Comparison of ENCODE assay signal across 1 cellular context in the genomic region with DNA sequence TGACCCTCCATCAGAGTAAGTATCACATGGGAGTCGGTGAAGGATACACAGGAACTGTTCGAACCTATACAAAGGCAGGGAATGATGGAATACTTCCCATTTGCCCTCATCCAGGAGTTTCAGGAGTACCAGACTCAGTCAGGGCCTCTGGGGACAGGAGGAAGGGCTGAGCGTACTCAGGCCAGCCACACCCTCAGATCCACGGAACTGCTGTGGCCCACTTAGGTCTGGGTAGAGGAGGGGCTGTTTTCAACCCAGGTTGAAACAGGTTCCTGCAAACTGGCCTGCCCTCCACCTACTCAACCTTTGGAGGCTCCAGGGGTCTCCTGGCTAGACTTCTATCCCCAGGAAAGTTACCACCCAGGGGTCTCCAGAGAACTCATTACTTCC.
TF ChIP-seq lines count a peak whose summit lies in the region.

No MANE protein-coding gene starts in this region.

TF ChIP-seq in HepG2, 621 proteins besides CTCF, POLR2A, EP300 and RAD21 (continues in another document):
- TF ChIP-seq NFKBIZ (CRISPR knock-in tag; IDR thresholded peaks at IDR 0.05): no peak
- TF ChIP-seq, protein P1, sequence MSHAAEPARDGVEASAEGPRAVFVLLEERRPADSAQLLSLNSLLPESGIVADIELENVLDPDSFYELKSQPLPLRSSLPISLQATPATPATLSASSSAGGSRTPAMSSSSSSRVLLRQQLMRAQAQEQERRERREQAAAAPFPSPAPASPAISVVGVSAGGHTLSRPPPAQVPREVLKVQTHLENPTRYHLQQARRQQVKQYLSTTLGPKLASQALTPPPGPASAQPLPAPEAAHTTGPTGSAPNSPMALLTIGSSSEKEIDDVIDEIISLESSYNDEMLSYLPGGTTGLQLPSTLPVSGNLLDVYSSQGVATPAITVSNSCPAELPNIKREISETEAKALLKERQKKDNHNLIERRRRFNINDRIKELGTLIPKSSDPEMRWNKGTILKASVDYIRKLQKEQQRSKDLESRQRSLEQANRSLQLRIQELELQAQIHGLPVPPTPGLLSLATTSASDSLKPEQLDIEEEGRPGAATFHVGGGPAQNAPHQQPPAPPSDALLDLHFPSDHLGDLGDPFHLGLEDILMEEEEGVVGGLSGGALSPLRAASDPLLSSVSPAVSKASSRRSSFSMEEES (CRISPR knock-in tag; IDR thresholded peaks at IDR 0.05): no peak
- TF ChIP-seq, protein P2, sequence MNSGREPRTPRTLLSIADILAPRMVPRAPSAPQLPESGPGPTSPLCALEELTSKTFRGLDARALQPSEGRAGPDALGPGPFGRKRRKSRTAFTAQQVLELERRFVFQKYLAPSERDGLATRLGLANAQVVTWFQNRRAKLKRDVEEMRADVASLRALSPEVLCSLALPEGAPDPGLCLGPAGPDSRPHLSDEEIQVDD (CRISPR knock-in tag; IDR thresholded peaks at IDR 0.05; ENCODE audit: borderline replicate concordance): 0 out of 2 replicates have a peak, but pooled peaks have one; percentile 17
- no peak for TF ChIP-seq MBNL3 (CRISPR knock-in tag; conservative IDR thresholded peaks at IDR 0.05)
- no peak for TF ChIP-seq ZNF296 (CRISPR knock-in tag; conservative IDR thresholded peaks at IDR 0.05)
- TF ChIP-seq, protein P3, sequence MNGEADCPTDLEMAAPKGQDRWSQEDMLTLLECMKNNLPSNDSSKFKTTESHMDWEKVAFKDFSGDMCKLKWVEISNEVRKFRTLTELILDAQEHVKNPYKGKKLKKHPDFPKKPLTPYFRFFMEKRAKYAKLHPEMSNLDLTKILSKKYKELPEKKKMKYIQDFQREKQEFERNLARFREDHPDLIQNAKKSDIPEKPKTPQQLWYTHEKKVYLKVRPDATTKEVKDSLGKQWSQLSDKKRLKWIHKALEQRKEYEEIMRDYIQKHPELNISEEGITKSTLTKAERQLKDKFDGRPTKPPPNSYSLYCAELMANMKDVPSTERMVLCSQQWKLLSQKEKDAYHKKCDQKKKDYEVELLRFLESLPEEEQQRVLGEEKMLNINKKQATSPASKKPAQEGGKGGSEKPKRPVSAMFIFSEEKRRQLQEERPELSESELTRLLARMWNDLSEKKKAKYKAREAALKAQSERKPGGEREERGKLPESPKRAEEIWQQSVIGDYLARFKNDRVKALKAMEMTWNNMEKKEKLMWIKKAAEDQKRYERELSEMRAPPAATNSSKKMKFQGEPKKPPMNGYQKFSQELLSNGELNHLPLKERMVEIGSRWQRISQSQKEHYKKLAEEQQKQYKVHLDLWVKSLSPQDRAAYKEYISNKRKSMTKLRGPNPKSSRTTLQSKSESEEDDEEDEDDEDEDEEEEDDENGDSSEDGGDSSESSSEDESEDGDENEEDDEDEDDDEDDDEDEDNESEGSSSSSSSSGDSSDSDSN (CRISPR knock-in tag; IDR thresholded peaks at IDR 0.05): no peak
- TF ChIP-seq HNF4A (CRISPR knock-in tag; IDR thresholded peaks at IDR 0.05): no peak
- TF ChIP-seq ZNF460 (CRISPR knock-in tag; IDR thresholded peaks at IDR 0.05; ENCODE audit: borderline replicate concordance): no peak
- TF ChIP-seq CBX5 (CRISPR knock-in tag; IDR thresholded peaks at IDR 0.05; ENCODE audit: borderline replicate concordance): 0 out of 2 replicates have a peak, but pooled peaks have one; percentile 9
- no peak for TF ChIP-seq ZNF468 (CRISPR knock-in tag; IDR thresholded peaks at IDR 0.05)
- TF ChIP-seq DNMT1 (CRISPR knock-in tag; IDR thresholded peaks at IDR 0.05): no peak
- TF ChIP-seq SRSF1 (optimal IDR thresholded peaks at IDR 0.05; ENCODE audit: low read depth, low read length): no peak
- no peak for TF ChIP-seq ZNF616 (CRISPR knock-in tag; IDR thresholded peaks at IDR 0.05; ENCODE audit: low read depth)
- TF ChIP-seq ZFP90 (CRISPR knock-in tag; IDR thresholded peaks at IDR 0.05; ENCODE audit: borderline replicate concordance): no peak
- TF ChIP-seq, protein P4, sequence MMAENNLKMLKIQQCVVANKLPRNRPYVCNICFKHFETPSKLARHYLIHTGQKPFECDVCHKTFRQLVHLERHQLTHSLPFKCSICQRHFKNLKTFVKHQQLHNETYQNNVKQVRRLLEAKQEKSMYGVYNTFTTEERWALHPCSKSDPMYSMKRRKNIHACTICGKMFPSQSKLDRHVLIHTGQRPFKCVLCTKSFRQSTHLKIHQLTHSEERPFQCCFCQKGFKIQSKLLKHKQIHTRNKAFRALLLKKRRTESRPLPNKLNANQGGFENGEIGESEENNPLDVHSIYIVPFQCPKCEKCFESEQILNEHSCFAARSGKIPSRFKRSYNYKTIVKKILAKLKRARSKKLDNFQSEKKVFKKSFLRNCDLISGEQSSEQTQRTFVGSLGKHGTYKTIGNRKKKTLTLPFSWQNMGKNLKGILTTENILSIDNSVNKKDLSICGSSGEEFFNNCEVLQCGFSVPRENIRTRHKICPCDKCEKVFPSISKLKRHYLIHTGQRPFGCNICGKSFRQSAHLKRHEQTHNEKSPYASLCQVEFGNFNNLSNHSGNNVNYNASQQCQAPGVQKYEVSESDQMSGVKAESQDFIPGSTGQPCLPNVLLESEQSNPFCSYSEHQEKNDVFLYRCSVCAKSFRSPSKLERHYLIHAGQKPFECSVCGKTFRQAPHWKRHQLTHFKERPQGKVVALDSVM (CRISPR knock-in tag; IDR thresholded peaks at IDR 0.05): no peak
- TF ChIP-seq TSC22D2 (CRISPR knock-in tag; IDR thresholded peaks at IDR 0.05; ENCODE audit: borderline replicate concordance): no peak
- TF ChIP-seq, protein P5, sequence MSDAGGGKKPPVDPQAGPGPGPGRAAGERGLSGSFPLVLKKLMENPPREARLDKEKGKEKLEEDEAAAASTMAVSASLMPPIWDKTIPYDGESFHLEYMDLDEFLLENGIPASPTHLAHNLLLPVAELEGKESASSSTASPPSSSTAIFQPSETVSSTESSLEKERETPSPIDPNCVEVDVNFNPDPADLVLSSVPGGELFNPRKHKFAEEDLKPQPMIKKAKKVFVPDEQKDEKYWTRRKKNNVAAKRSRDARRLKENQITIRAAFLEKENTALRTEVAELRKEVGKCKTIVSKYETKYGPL (CRISPR knock-in tag; IDR thresholded peaks at IDR 0.05): no peak
- TF ChIP-seq ZNF558 (CRISPR knock-in tag; IDR thresholded peaks at IDR 0.05; ENCODE audit: borderline replicate concordance): no peak
- no peak for TF ChIP-seq PHF21A (CRISPR knock-in tag; IDR thresholded peaks at IDR 0.05)
- TF ChIP-seq, protein P6, sequence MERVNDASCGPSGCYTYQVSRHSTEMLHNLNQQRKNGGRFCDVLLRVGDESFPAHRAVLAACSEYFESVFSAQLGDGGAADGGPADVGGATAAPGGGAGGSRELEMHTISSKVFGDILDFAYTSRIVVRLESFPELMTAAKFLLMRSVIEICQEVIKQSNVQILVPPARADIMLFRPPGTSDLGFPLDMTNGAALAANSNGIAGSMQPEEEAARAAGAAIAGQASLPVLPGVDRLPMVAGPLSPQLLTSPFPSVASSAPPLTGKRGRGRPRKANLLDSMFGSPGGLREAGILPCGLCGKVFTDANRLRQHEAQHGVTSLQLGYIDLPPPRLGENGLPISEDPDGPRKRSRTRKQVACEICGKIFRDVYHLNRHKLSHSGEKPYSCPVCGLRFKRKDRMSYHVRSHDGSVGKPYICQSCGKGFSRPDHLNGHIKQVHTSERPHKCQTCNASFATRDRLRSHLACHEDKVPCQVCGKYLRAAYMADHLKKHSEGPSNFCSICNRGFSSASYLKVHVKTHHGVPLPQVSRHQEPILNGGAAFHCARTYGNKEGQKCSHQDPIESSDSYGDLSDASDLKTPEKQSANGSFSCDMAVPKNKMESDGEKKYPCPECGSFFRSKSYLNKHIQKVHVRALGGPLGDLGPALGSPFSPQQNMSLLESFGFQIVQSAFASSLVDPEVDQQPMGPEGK (CRISPR knock-in tag; IDR thresholded peaks at IDR 0.05): no peak
- TF ChIP-seq RBFOX2 (IDR thresholded peaks at IDR 0.05; ENCODE audit: low read depth, low read length): no peak
- TF ChIP-seq SKI (IDR thresholded peaks at IDR 0.05; ENCODE audit: partially characterized antibody): no peak
- TF ChIP-seq SIN3A (IDR thresholded peaks at IDR 0.05; ENCODE audit: borderline replicate concordance, low read depth, low read length): no peak
- TF ChIP-seq, protein P7, sequence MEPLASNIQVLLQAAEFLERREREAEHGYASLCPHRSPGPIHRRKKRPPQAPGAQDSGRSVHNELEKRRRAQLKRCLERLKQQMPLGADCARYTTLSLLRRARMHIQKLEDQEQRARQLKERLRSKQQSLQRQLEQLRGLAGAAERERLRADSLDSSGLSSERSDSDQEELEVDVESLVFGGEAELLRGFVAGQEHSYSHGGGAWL (CRISPR knock-in tag; IDR thresholded peaks at IDR 0.05): no peak
- no peak; the same call in 1 of the 2 replicates for TF ChIP-seq GLI4 (CRISPR knock-in tag; IDR thresholded peaks at IDR 0.05; ENCODE audit: borderline replicate concordance)
- no peak for TF ChIP-seq HNF4G (IDR thresholded peaks at IDR 0.05; ENCODE audit: borderline replicate concordance, low read depth, low read length)
- no peak for TF ChIP-seq HNF4G (CRISPR knock-in tag; IDR thresholded peaks at IDR 0.05; ENCODE audit: borderline replicate concordance, low read depth)
- 0 out of 2 replicates have a peak, but pooled peaks have one; percentile 10 for TF ChIP-seq SPEN (CRISPR knock-in tag; IDR thresholded peaks at IDR 0.05; ENCODE audit: low read depth)
- TF ChIP-seq, protein P8, sequence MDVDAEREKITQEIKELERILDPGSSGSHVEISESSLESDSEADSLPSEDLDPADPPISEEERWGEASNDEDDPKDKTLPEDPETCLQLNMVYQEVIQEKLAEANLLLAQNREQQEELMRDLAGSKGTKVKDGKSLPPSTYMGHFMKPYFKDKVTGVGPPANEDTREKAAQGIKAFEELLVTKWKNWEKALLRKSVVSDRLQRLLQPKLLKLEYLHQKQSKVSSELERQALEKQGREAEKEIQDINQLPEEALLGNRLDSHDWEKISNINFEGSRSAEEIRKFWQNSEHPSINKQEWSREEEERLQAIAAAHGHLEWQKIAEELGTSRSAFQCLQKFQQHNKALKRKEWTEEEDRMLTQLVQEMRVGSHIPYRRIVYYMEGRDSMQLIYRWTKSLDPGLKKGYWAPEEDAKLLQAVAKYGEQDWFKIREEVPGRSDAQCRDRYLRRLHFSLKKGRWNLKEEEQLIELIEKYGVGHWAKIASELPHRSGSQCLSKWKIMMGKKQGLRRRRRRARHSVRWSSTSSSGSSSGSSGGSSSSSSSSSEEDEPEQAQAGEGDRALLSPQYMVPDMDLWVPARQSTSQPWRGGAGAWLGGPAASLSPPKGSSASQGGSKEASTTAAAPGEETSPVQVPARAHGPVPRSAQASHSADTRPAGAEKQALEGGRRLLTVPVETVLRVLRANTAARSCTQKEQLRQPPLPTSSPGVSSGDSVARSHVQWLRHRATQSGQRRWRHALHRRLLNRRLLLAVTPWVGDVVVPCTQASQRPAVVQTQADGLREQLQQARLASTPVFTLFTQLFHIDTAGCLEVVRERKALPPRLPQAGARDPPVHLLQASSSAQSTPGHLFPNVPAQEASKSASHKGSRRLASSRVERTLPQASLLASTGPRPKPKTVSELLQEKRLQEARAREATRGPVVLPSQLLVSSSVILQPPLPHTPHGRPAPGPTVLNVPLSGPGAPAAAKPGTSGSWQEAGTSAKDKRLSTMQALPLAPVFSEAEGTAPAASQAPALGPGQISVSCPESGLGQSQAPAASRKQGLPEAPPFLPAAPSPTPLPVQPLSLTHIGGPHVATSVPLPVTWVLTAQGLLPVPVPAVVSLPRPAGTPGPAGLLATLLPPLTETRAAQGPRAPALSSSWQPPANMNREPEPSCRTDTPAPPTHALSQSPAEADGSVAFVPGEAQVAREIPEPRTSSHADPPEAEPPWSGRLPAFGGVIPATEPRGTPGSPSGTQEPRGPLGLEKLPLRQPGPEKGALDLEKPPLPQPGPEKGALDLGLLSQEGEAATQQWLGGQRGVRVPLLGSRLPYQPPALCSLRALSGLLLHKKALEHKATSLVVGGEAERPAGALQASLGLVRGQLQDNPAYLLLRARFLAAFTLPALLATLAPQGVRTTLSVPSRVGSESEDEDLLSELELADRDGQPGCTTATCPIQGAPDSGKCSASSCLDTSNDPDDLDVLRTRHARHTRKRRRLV (CRISPR knock-in tag; IDR thresholded peaks at IDR 0.05): no peak
- no peak for TF ChIP-seq ZNF230 (CRISPR knock-in tag; IDR thresholded peaks at IDR 0.05)
- TF ChIP-seq DMAP1 (CRISPR knock-in tag; IDR thresholded peaks at IDR 0.05): no peak
- no peak for TF ChIP-seq STAT5B (CRISPR knock-in tag; IDR thresholded peaks at IDR 0.05)
- no peak for TF ChIP-seq ZNF24 (IDR thresholded peaks at IDR 0.05)
- no peak for TF ChIP-seq POGZ (CRISPR knock-in tag; IDR thresholded peaks at IDR 0.05)
- no peak for TF ChIP-seq ZNF598 (CRISPR knock-in tag; IDR thresholded peaks at IDR 0.05; ENCODE audit: borderline replicate concordance)
- no peak for TF ChIP-seq PRPF4 (IDR thresholded peaks at IDR 0.05; ENCODE audit: low read depth, low read length, poor library complexity, severe bottlenecking)
- 0 out of 2 replicates have a peak, but pooled peaks have one; percentile 19 for TF ChIP-seq ZNF761 (CRISPR knock-in tag; conservative IDR thresholded peaks at IDR 0.05)
- TF ChIP-seq, protein P9, sequence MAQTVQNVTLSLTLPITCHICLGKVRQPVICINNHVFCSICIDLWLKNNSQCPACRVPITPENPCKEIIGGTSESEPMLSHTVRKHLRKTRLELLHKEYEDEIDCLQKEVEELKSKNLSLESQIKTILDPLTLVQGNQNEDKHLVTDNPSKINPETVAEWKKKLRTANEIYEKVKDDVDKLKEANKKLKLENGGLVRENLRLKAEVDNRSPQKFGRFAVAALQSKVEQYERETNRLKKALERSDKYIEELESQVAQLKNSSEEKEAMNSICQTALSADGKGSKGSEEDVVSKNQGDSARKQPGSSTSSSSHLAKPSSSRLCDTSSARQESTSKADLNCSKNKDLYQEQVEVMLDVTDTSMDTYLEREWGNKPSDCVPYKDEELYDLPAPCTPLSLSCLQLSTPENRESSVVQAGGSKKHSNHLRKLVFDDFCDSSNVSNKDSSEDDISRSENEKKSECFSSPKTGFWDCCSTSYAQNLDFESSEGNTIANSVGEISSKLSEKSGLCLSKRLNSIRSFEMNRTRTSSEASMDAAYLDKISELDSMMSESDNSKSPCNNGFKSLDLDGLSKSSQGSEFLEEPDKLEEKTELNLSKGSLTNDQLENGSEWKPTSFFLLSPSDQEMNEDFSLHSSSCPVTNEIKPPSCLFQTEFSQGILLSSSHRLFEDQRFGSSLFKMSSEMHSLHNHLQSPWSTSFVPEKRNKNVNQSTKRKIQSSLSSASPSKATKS (CRISPR knock-in tag; IDR thresholded peaks at IDR 0.05): no peak
- TF ChIP-seq, protein P10, sequence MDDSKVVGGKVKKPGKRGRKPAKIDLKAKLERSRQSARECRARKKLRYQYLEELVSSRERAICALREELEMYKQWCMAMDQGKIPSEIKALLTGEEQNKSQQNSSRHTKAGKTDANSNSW (CRISPR knock-in tag; IDR thresholded peaks at IDR 0.05; ENCODE audit: borderline replicate concordance): no peak
- TF ChIP-seq, protein P11, sequence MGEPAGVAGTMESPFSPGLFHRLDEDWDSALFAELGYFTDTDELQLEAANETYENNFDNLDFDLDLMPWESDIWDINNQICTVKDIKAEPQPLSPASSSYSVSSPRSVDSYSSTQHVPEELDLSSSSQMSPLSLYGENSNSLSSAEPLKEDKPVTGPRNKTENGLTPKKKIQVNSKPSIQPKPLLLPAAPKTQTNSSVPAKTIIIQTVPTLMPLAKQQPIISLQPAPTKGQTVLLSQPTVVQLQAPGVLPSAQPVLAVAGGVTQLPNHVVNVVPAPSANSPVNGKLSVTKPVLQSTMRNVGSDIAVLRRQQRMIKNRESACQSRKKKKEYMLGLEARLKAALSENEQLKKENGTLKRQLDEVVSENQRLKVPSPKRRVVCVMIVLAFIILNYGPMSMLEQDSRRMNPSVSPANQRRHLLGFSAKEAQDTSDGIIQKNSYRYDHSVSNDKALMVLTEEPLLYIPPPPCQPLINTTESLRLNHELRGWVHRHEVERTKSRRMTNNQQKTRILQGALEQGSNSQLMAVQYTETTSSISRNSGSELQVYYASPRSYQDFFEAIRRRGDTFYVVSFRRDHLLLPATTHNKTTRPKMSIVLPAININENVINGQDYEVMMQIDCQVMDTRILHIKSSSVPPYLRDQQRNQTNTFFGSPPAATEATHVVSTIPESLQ (CRISPR knock-in tag; conservative IDR thresholded peaks at IDR 0.05): no peak
- TF ChIP-seq ZNF557 (CRISPR knock-in tag; IDR thresholded peaks at IDR 0.05): 0 out of 2 replicates have a peak, but pooled peaks have one; percentile 46
- no peak for TF ChIP-seq ZNF282 (IDR thresholded peaks at IDR 0.05; ENCODE audit: partially characterized antibody)
